In the genomic region with DNA sequence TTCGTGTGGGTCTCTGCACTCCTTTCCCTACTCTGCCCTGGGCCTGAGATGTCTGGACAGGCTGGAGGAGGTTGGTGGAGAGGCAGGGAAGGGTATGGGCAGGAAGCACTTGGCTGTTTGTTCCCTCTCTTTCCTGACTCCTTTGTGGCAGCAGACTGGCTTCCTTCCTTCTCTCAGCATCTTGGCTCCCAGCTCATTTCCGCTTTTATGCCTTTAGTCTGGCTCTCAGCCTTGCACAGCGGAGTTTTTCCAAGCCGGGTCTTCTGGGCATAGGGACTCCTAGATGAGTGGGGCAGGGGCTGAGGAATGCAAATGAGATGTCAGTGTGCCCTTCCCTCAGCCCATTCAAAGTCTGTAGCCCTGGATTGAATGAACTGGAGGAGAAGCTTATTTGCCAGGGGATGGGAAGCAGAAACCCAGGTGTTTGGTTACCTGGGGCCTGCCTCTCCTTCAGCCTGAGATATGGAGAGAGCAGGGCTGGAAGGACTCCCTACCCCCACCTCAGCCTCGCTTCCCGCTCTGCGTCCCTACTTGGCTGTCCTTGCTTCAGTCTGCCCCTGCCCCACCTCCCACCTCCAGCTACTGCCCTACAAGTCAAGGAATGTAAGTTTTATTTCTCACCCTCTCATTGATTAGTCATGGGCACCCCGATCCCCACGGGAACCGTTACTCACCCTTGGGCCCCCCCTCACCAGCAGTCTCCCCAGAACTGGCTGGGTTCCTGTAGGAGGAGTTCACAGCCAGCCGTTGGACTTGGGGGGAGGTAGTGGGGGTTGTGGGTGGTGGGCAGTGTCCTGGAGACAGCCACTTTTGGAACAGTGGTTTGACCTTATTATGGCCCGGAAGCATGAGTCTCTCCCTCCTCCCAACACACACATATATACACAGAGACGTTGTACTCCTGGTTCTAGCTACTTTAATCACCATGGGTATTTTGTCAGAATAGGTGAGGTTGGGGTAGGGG, we compare ENCODE assay signal across 9 cellular contexts. TPM values are rescaled to one million over a fixed set of nuclear protein-coding genes. Genes with fewer than 3 reads are reported as not detected.
A peak's percentile ranks its signal among the peaks of the same experiment; 100 is the strongest.
DNase-seq lines count a peak whose midpoint lies in the region; ATAC-seq and TF ChIP-seq lines count a peak whose summit lies in the region.
"Had no signal": no experiment of that assay in that cellular context is flagged by ENCODE, and none has a peak within 500 bp of the region (broad histone marks: within the 10 kb centered on the region; RNA-seq: fewer than 3 reads in every experiment).

No MANE protein-coding gene starts in this region.

- H3K9me3 Mint-ChIP-seq in CD8-positive, alpha-beta T cell: no peaks in the 10 kb centered on the region
- no peaks in the 10 kb centered on the region for H3K9me3 Mint-ChIP-seq in natural killer cell treated with Interleukin-12 subunit alpha and Interleukin-12 subunit beta and Interleukin-15 and Interleukin-18, amount 100 ng/mL, for 72 hours

- POLR2A ChIA-PET in CD8-positive, alpha-beta T cell (lab: Charles Lee): interaction anchor here (0.9 to 1.0 kb wide), 2 partner anchors 13 to 16 kb away, joined by 3 to 6 read pairs; no protein-coding TSS in a partner anchor

- H3K36me3 Mint-ChIP-seq in CD8-positive, alpha-beta T cell: no peaks in the 10 kb centered on the region
- H3K36me3 Mint-ChIP-seq in natural killer cell treated with Interleukin-12 subunit alpha and Interleukin-12 subunit beta and Interleukin-15 and Interleukin-18, amount 100 ng/mL, for 72 hours: no peaks in the 10 kb centered on the region

- CTCF ChIA-PET in CD8-positive, alpha-beta T cell (lab: Charles Lee): interaction anchor here (0.6 to 33.4 kb wide), 7 partner anchors 11 to 49 kb away, joined by 3 to 1006 read pairs (median 19); a partner anchor contains a TSS

- no peak overlapping the region for H3K27ac ChIP-seq in CD8-positive, alpha-beta T cell (ENCODE audit: low read depth, low read length)

- intact Hi-C loops in CD8-positive, alpha-beta T cell (cut with DNase I, micrococcal nuclease): no loop called here

- H3K27ac Mint-ChIP-seq in CD8-positive, alpha-beta T cell: peak overlapping the region; percentile 60
- H3K27ac Mint-ChIP-seq in natural killer cell treated with Interleukin-12 subunit alpha and Interleukin-12 subunit beta and Interleukin-15 and Interleukin-18, amount 100 ng/mL, for 72 hours: peak overlapping the region; percentile 29 to 73

- H3K4me3 ChIP-seq in CD8-positive, alpha-beta T cell (ENCODE audit: low read depth, low read length): no peak overlapping the region

- ATAC-seq in CD8-positive, alpha-beta T cell: peak; percentile 62
- ATAC-seq in esophagus mucosa: peak; percentile 9
- ATAC-seq in natural killer cell treated with Interleukin-12 subunit alpha and Interleukin-12 subunit beta and Interleukin-15 and Interleukin-18, amount 100 ng/mL, for 72 hours: peak; percentile 33 to 39

- H3K27me3 ChIP-seq in CD8-positive, alpha-beta T cell (ENCODE audit: insufficient read depth, low read length): no peaks in the 10 kb centered on the region

- H3K36me3 ChIP-seq in CD8-positive, alpha-beta T cell (ENCODE audit: insufficient read depth, low read length): no peaks in the 10 kb centered on the region

- H3K4me1 ChIP-seq in CD8-positive, alpha-beta T cell (ENCODE audit: insufficient read depth, low read length): peaks cover 14% of the 10 kb centered on the region

- H3K9me3 ChIP-seq in CD8-positive, alpha-beta T cell (ENCODE audit: low read length): no peaks in the 10 kb centered on the region

- H3K4me1 Mint-ChIP-seq in CD8-positive, alpha-beta T cell (ENCODE audit: low read depth): peaks cover 43% of the 10 kb centered on the region
- H3K4me1 Mint-ChIP-seq in natural killer cell treated with Interleukin-12 subunit alpha and Interleukin-12 subunit beta and Interleukin-15 and Interleukin-18, amount 100 ng/mL, for 72 hours (ENCODE audit: low read depth in 2 of 2): peaks cover 42 to 49% of the 10 kb centered on the region in 2 donors

- DNase-seq in CD8-positive, alpha-beta T cell: peak in 1 of 7 experiments; percentile 30
- DNase-seq in RPMI7951 (ENCODE audit: low read depth) (peak; percentile 79), NCI-H2227 treated with DMSO at 0.1 percent for 48 hours (lab: John Stamatoyannopoulos, UW) (no peak), germinal center (ENCODE audit: low spot score) (no peak), NCI-H2029 treated with DMSO at 0.1 percent for 48 hours (lab: John Stamatoyannopoulos, UW) (no peak), occipital lobe (lab: John Stamatoyannopoulos, UW) (no peak)
- no peak for DNase-seq in natural killer cell treated with Interleukin-12 subunit alpha and Interleukin-12 subunit beta and Interleukin-15 and Interleukin-18, amount 100 ng/mL, for 72 hours (ENCODE audit: low spot score)
- DNase-seq: NCI-H510A treated with DMSO at 0.1 percent for 48 hours had no signal

- TF ChIP-seq CTCF in CD8-positive, alpha-beta T cell (IDR thresholded peaks at IDR 0.05): no peak

- H3K27me3 Mint-ChIP-seq in CD8-positive, alpha-beta T cell (ENCODE audit: low read depth): no peaks in the 10 kb centered on the region
- H3K27me3 Mint-ChIP-seq in natural killer cell treated with Interleukin-12 subunit alpha and Interleukin-12 subunit beta and Interleukin-15 and Interleukin-18, amount 100 ng/mL, for 72 hours: no peaks in the 10 kb centered on the region

- no peak overlapping the region for H3K4me3 Mint-ChIP-seq in CD8-positive, alpha-beta T cell
- no peak overlapping the region for H3K4me3 Mint-ChIP-seq in natural killer cell treated with Interleukin-12 subunit alpha and Interleukin-12 subunit beta and Interleukin-15 and Interleukin-18, amount 100 ng/mL, for 72 hours

RNA-seq across cellular contexts. Expression of a gene that starts 9.3 kb away (rescaled TPM):
- 100 to 1,000 TPM; 115 to 125 TPM for total RNA-seq in CD8-positive, alpha-beta T cell
- total RNA-seq in RPMI7951 (2014; rRNA removed; shearing (Covaris generic)): 154 and 167 TPM in 2 replicates
- 12.8 TPM for total RNA-seq in esophagus mucosa
- 10 to 100 TPM; 31.8 to 32.1 TPM for total RNA-seq in natural killer cell treated with Interleukin-12 subunit alpha and Interleukin-12 subunit beta and Interleukin-15 and Interleukin-18, amount 100 ng/mL, for 72 hours
- 5.1 TPM for total RNA-seq in occipital lobe

RNA-seq across cellular contexts. Expression of a gene that starts 43.8 kb away (rescaled TPM):
- total RNA-seq in CD8-positive, alpha-beta T cell: 1 to 10 TPM; 2.1 TPM
- 0.24 and 1.3 TPM in 2 replicates for total RNA-seq in RPMI7951 (2014; rRNA removed; shearing (Covaris generic))
- total RNA-seq in esophagus mucosa: 52.2 TPM
- 1 to 10 TPM; 1.1 to 1.5 TPM for total RNA-seq in natural killer cell treated with Interleukin-12 subunit alpha and Interleukin-12 subunit beta and Interleukin-15 and Interleukin-18, amount 100 ng/mL, for 72 hours
- total RNA-seq in occipital lobe: 1.1 TPM

RNA-seq across cellular contexts. Expression of a gene that starts 45.1 kb away (rescaled TPM):
- 1 to 10 TPM in 1 of 2 experiments, not detected in 1; 1.0 TPM for total RNA-seq in CD8-positive, alpha-beta T cell
- not detected in 2 replicates for total RNA-seq in RPMI7951 (2014; rRNA removed; shearing (Covaris generic))
- total RNA-seq in esophagus mucosa (not detected), occipital lobe (1.9 TPM)
- 10 to 100 TPM in 1 of 2 donors, 1 to 10 TPM in 1; 7.2 to 10.5 TPM for total RNA-seq in natural killer cell treated with Interleukin-12 subunit alpha and Interleukin-12 subunit beta and Interleukin-15 and Interleukin-18, amount 100 ng/mL, for 72 hours

Comparison
In these comparisons a context has a peak if more than half of its experiments do, and no peak if none do; other contexts are left out.
1. ATAC-seq: peak in every context shown above with its lines; median percentile 62 in CD8-positive, alpha-beta T cell; 36 in natural killer cell treated with Interleukin-12 subunit alpha and Interleukin-12 subunit beta and Interleukin-15 and Interleukin-18, amount 100 ng/mL, for 72 hours; 9 in esophagus mucosa.
2. RNA of a gene that starts 43.8 kb away (total RNA-seq): 52.2 TPM in esophagus mucosa (single experiment); 2.1 TPM in CD8-positive, alpha-beta T cell, 1.1 to 1.5 TPM in natural killer cell treated with Interleukin-12 subunit alpha and Interleukin-12 subunit beta and Interleukin-15 and Interleukin-18, amount 100 ng/mL, for 72 hours, 1.1 TPM in occipital lobe (single experiment) and 0.24 to 1.3 TPM in RPMI7951; every median in the first group is over 10 times any median in the second.